ENCODE assay signal across 10 cellular contexts in genomic region chr14:53509227-53509822, GRCh38.
DNase-seq lines count a peak whose midpoint lies in the region; ATAC-seq and TF ChIP-seq lines count a peak whose summit lies in the region.
"Had no signal": no experiment of that assay in that cellular context is flagged by ENCODE, and none has a peak within 500 bp of the region (broad histone marks: within the 10 kb centered on the region; RNA-seq: fewer than 3 reads in every experiment).

No MANE protein-coding gene starts in this region.

- no peak overlapping the region for H3K27ac ChIP-seq in right cardiac atrium (ENCODE audit: low read length)
- H3K27ac ChIP-seq in dorsolateral prefrontal cortex, result no peak overlapping the region
- H3K27ac ChIP-seq: neutrophil had no signal

- 40% methylated on average over 7 of the region's 7 CpGs for WGBS in right cardiac atrium

- H3K4me3 ChIP-seq in right cardiac atrium (ENCODE audit: low read length) (no peak overlapping the region), skeletal muscle cell (ENCODE audit: low read depth, low read length) (no peak overlapping the region), dorsolateral prefrontal cortex (no peak overlapping the region)

- H3K27me3 ChIP-seq in right cardiac atrium (ENCODE audit: control insufficient read depth, insufficient read depth), result no peaks in the 10 kb centered on the region
- H3K27me3 ChIP-seq in dorsolateral prefrontal cortex, result no peaks in the 10 kb centered on the region
- H3K27me3 ChIP-seq: neutrophil had no signal

- no peaks in the 10 kb centered on the region for H3K4me1 ChIP-seq in right cardiac atrium (ENCODE audit: control insufficient read depth, insufficient read depth, low read length)

- intact Hi-C loops in right cardiac atrium (cut with DNase I) (no loop called here), dorsolateral prefrontal cortex (cut with DNase I) (no loop called here)

- TF ChIP-seq CTCF in dorsolateral prefrontal cortex (IDR thresholded peaks at IDR 0.05 in 54 of 56, conservative IDR thresholded peaks at IDR 0.05 in 2 of 56; ENCODE audit: low read depth in 1 of 56, partially characterized antibody in 56 of 56), result no peak

- DNase-seq in EH (ENCODE audit: low read depth) (peak; percentile 37), amniotic stem cell (lab: John Stamatoyannopoulos, UW) (peak; percentile 15), right cardiac atrium (peak; percentile 60 to 77 (median 66)), skeletal muscle cell (ENCODE audit: low read depth) (peak; percentile 80), GF-D8 (lab: John Stamatoyannopoulos, UW) (no peak), dorsolateral prefrontal cortex (no peak)
- no peak for DNase-seq in stimulated activated naive CD4-positive, alpha-beta T cell (lab: John Stamatoyannopoulos, UW)
- DNase-seq: erythroblast had no signal

- ATAC-seq in right cardiac atrium (peak; percentile 86 to 90), GM21723 (IDR thresholded peaks at IDR 0.05; ENCODE audit: unreplicated experiment) (no peak)

- no peaks in the 10 kb centered on the region for H3K9me3 ChIP-seq in right cardiac atrium (ENCODE audit: control insufficient read depth, low read length)
- H3K9me3 ChIP-seq: neutrophil had no signal

Comparison
In these comparisons a context has a peak if more than half of its experiments do, and no peak if none do; other contexts are left out.
1. DNase-seq: peak in EH (single experiment), amniotic stem cell (single experiment), right cardiac atrium (3 of 3) and skeletal muscle cell (single experiment); none in GF-D8 (single experiment), stimulated activated naive CD4-positive, alpha-beta T cell (0 of 6) and dorsolateral prefrontal cortex (0 of 10).